18 cellular contexts compared by ENCODE assay signal in genomic region chr6:6883011-6883410, GRCh38.
"Had no signal": no experiment of that assay in that cellular context is flagged by ENCODE, and none has a peak within 500 bp of the region (broad histone marks: within the 10 kb centered on the region; RNA-seq: fewer than 3 reads in every experiment).

No MANE protein-coding gene starts in this region.

- H3K4me3 ChIP-seq: cardiac muscle cell, pancreas, sigmoid colon, SJCRH30 had no signal

- H3K27me3 ChIP-seq: cardiac muscle cell, pancreas, sigmoid colon, SJCRH30 had no signal

- H3K4me1 ChIP-seq: pancreas, sigmoid colon, SJCRH30 had no signal

- H3K9me3 Mint-ChIP-seq: activated naive CD4-positive, alpha-beta T cell treated with anti-CD3 and anti-CD28 coated beads for 36 hours; naive B cell; stimulated activated effector memory CD8-positive, alpha-beta T cell treated with anti-CD3 and anti-CD28 coated beads, Interleukin-12 subunit alpha, Interleukin-12 subunit beta, amount 100 ng/mL, for 72 hours; WTC11 had no signal

- H3K4me3 Mint-ChIP-seq: activated CD8-positive, alpha-beta T cell treated with anti-CD3 and anti-CD28 coated beads, Interleukin-2, amount 10 ng/mL, durations not matched to agents 7 days and 5 days; activated naive CD4-positive, alpha-beta T cell treated with anti-CD3 and anti-CD28 coated beads for 36 hours; stimulated activated effector memory CD8-positive, alpha-beta T cell treated with anti-CD3 and anti-CD28 coated beads, Interleukin-12 subunit alpha, Interleukin-12 subunit beta, amount 100 ng/mL, for 72 hours; WTC11 had no signal

- DNase-seq: activated CD4-positive, alpha-beta T cell treated with anti-CD3 and anti-CD28 coated beads for 48 hours; activated CD8-positive, alpha-beta memory T cell treated with anti-CD3 and anti-CD28 coated beads, Interleukin-2, amount 50 U/mL, for 48 hours; activated CD8-positive, alpha-beta T cell treated with anti-CD3 and anti-CD28 coated beads, Interleukin-2, amount 10 ng/mL, durations not matched to agents 7 days and 5 days; activated naive CD4-positive, alpha-beta T cell treated with anti-CD3 and anti-CD28 coated beads for 36 hours; foreskin melanocyte; head of caudate nucleus; left cardiac atrium; midbrain; naive B cell; pancreas; sigmoid colon; SJCRH30; stimulated activated CD4-positive, alpha-beta T cell treated with anti-CD3 and anti-CD28 coated beads, Interleukin-12 subunit alpha, Interleukin-12 subunit beta, amount 100 ng/mL, for 4 hours; stimulated activated CD4-positive, alpha-beta T cell treated with anti-CD3 and anti-CD28 coated beads, Interleukin-2, amount 100 ng/mL, for 24 hours; T-helper 2 cell had no signal

- H3K27ac ChIP-seq: cardiac muscle cell, sigmoid colon, SJCRH30 had no signal

- H3K36me3 ChIP-seq: cardiac muscle cell, pancreas, sigmoid colon, SJCRH30 had no signal

- H3K27ac Mint-ChIP-seq: activated CD8-positive, alpha-beta T cell treated with anti-CD3 and anti-CD28 coated beads, Interleukin-2, amount 10 ng/mL, durations not matched to agents 7 days and 5 days; activated naive CD4-positive, alpha-beta T cell treated with anti-CD3 and anti-CD28 coated beads for 36 hours; naive B cell; stimulated activated effector memory CD8-positive, alpha-beta T cell treated with anti-CD3 and anti-CD28 coated beads, Interleukin-12 subunit alpha, Interleukin-12 subunit beta, amount 100 ng/mL, for 72 hours; WTC11 had no signal

- H3K9me3 ChIP-seq: pancreas, sigmoid colon, SJCRH30 had no signal

- H3K4me1 Mint-ChIP-seq: stimulated activated effector memory CD8-positive, alpha-beta T cell treated with anti-CD3 and anti-CD28 coated beads, Interleukin-12 subunit alpha, Interleukin-12 subunit beta, amount 100 ng/mL, for 72 hours had no signal

- ATAC-seq: activated CD8-positive, alpha-beta T cell treated with anti-CD3 and anti-CD28 coated beads, Interleukin-2, amount 10 ng/mL, durations not matched to agents 7 days and 5 days; left cardiac atrium; stimulated activated effector memory CD8-positive, alpha-beta T cell treated with anti-CD3 and anti-CD28 coated beads, Interleukin-12 subunit alpha, Interleukin-12 subunit beta, amount 100 ng/mL, for 72 hours; WTC11 had no signal

- H3K36me3 Mint-ChIP-seq: naive B cell; stimulated activated effector memory CD8-positive, alpha-beta T cell treated with anti-CD3 and anti-CD28 coated beads, Interleukin-12 subunit alpha, Interleukin-12 subunit beta, amount 100 ng/mL, for 72 hours; WTC11 had no signal
